ENCODE assay signal across 2 cellular contexts in genomic region chr6:18243302-18243893, GRCh38.
TF ChIP-seq lines count a peak whose summit lies in the region.

No MANE protein-coding gene starts in this region.

TF ChIP-seq in A549, 52 proteins besides CTCF, POLR2A, EP300 and RAD21:
- TF ChIP-seq TP53 (CRISPR knock-in tag; IDR thresholded peaks at IDR 0.05): no peak
- no peak for TF ChIP-seq NFE2L2 (conservative IDR thresholded peaks at IDR 0.05; ENCODE audit: low read length)
- no peak for TF ChIP-seq HES2 (IDR thresholded peaks at IDR 0.05)
- TF ChIP-seq ESRRA (IDR thresholded peaks at IDR 0.05; ENCODE audit: borderline replicate concordance, low read length): no peak
- TF ChIP-seq HOXB5 (CRISPR knock-in tag; IDR thresholded peaks at IDR 0.05): no peak
- no peak for TF ChIP-seq RFX5 (IDR thresholded peaks at IDR 0.05)
- no peak for TF ChIP-seq ATOH8 (CRISPR knock-in tag; IDR thresholded peaks at IDR 0.05; ENCODE audit: low read depth)
- no peak for TF ChIP-seq HOXB13 (CRISPR knock-in tag; IDR thresholded peaks at IDR 0.05; ENCODE audit: low read depth)
- no peak for TF ChIP-seq RCOR1 (IDR thresholded peaks at IDR 0.05; ENCODE audit: low read depth, low read length)
- no peak for TF ChIP-seq EHMT2 (IDR thresholded peaks at IDR 0.05; ENCODE audit: low read depth)
- TF ChIP-seq, protein P1, sequence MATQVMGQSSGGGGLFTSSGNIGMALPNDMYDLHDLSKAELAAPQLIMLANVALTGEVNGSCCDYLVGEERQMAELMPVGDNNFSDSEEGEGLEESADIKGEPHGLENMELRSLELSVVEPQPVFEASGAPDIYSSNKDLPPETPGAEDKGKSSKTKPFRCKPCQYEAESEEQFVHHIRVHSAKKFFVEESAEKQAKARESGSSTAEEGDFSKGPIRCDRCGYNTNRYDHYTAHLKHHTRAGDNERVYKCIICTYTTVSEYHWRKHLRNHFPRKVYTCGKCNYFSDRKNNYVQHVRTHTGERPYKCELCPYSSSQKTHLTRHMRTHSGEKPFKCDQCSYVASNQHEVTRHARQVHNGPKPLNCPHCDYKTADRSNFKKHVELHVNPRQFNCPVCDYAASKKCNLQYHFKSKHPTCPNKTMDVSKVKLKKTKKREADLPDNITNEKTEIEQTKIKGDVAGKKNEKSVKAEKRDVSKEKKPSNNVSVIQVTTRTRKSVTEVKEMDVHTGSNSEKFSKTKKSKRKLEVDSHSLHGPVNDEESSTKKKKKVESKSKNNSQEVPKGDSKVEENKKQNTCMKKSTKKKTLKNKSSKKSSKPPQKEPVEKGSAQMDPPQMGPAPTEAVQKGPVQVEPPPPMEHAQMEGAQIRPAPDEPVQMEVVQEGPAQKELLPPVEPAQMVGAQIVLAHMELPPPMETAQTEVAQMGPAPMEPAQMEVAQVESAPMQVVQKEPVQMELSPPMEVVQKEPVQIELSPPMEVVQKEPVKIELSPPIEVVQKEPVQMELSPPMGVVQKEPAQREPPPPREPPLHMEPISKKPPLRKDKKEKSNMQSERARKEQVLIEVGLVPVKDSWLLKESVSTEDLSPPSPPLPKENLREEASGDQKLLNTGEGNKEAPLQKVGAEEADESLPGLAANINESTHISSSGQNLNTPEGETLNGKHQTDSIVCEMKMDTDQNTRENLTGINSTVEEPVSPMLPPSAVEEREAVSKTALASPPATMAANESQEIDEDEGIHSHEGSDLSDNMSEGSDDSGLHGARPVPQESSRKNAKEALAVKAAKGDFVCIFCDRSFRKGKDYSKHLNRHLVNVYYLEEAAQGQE (IDR thresholded peaks at IDR 0.05): no peak
- no peak for TF ChIP-seq SMC3 (IDR thresholded peaks at IDR 0.05)
- TF ChIP-seq HMGXB4 (CRISPR knock-in tag; IDR thresholded peaks at IDR 0.05; ENCODE audit: borderline replicate concordance): no peak
- TF ChIP-seq CBX2 (IDR thresholded peaks at IDR 0.05; ENCODE audit: borderline replicate concordance, low read depth): no peak
- TF ChIP-seq JUNB (IDR thresholded peaks at IDR 0.05): no peak
- no peak for TF ChIP-seq CHD4 (IDR thresholded peaks at IDR 0.05; ENCODE audit: borderline replicate concordance)

TF ChIP-seq in K562, 482 proteins besides CTCF, POLR2A, EP300 and RAD21:
- TF ChIP-seq, protein P2, sequence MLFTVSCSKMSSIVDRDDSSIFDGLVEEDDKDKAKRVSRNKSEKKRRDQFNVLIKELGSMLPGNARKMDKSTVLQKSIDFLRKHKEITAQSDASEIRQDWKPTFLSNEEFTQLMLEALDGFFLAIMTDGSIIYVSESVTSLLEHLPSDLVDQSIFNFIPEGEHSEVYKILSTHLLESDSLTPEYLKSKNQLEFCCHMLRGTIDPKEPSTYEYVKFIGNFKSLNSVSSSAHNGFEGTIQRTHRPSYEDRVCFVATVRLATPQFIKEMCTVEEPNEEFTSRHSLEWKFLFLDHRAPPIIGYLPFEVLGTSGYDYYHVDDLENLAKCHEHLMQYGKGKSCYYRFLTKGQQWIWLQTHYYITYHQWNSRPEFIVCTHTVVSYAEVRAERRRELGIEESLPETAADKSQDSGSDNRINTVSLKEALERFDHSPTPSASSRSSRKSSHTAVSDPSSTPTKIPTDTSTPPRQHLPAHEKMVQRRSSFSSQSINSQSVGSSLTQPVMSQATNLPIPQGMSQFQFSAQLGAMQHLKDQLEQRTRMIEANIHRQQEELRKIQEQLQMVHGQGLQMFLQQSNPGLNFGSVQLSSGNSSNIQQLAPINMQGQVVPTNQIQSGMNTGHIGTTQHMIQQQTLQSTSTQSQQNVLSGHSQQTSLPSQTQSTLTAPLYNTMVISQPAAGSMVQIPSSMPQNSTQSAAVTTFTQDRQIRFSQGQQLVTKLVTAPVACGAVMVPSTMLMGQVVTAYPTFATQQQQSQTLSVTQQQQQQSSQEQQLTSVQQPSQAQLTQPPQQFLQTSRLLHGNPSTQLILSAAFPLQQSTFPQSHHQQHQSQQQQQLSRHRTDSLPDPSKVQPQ (CRISPR knock-in tag; IDR thresholded peaks at IDR 0.05; ENCODE audit: borderline replicate concordance): no peak
- peak; percentile 66; the same call in 1 of the 2 replicates for TF ChIP-seq ZNF175 (CRISPR knock-in tag; IDR thresholded peaks at IDR 0.05; ENCODE audit: low read depth)
- no peak for TF ChIP-seq CREB3 (tag; conservative IDR thresholded peaks at IDR 0.05; ENCODE audit: low read depth)
- TF ChIP-seq MEF2D (tag; conservative IDR thresholded peaks at IDR 0.05; ENCODE audit: low read depth): peak; percentile 24; the same call in 1 of the 2 replicates
- TF ChIP-seq SRF (CRISPR knock-in tag; IDR thresholded peaks at IDR 0.05): 0 out of 4 replicates have a peak, but pooled peaks of 1 of the 2 experiments have one; percentile 4
- 0 out of 2 replicates have a peak, but pooled peaks have one; percentile 12 for TF ChIP-seq HSF4 (CRISPR knock-in tag; IDR thresholded peaks at IDR 0.05; ENCODE audit: borderline replicate concordance)
- TF ChIP-seq ESRRA (IDR thresholded peaks at IDR 0.05; ENCODE audit: borderline replicate concordance, low read depth): peak; percentile 83
- no peak for TF ChIP-seq NFE2 (IDR thresholded peaks at IDR 0.05; ENCODE audit: low read depth)
- 0 out of 2 replicates have a peak, but pooled peaks have one; percentile 11 for TF ChIP-seq HMBOX1 (IDR thresholded peaks at IDR 0.05)
- 0 out of 2 replicates have a peak, but pooled peaks have one; percentile 11 for TF ChIP-seq POLR2G (IDR thresholded peaks at IDR 0.05; ENCODE audit: low read depth, low read length)
- TF ChIP-seq ZFPM2 (CRISPR knock-in tag; IDR thresholded peaks at IDR 0.05): 0 out of 2 replicates have a peak, but pooled peaks have one; percentile 40
- TF ChIP-seq GABPB2 (CRISPR knock-in tag; conservative IDR thresholded peaks at IDR 0.05): no peak
